ENCODE assay signal across 1 cellular context in genomic region chr16:75244225-75244792, GRCh38.
A peak's percentile ranks its signal among the peaks of the same experiment; 100 is the strongest.
TF ChIP-seq lines count a peak whose summit lies in the region.

No MANE protein-coding gene starts in this region.

TF ChIP-seq in HepG2, 621 proteins besides CTCF, POLR2A, EP300 and RAD21 (continued from another document):
- TF ChIP-seq ZNF687 (CRISPR knock-in tag; IDR thresholded peaks at IDR 0.05) (no peak), ZNF879 (CRISPR knock-in tag; IDR thresholded peaks at IDR 0.05) (no peak), ZNF10 (CRISPR knock-in tag; IDR thresholded peaks at IDR 0.05; ENCODE audit: borderline replicate concordance, low read depth) (0 out of 2 replicates have a peak, but pooled peaks have one; percentile 66), TMF1 (CRISPR knock-in tag; IDR thresholded peaks at IDR 0.05; ENCODE audit: low read depth) (no peak), ELF1 (CRISPR knock-in tag; IDR thresholded peaks at IDR 0.05) (peak; percentile 37; the same call in 1 of the 2 replicates), ZC3H4 (CRISPR knock-in tag; IDR thresholded peaks at IDR 0.05; ENCODE audit: borderline replicate concordance) (peak; percentile 24; the same call in 1 of the 2 replicates), MTF1 (CRISPR knock-in tag; IDR thresholded peaks at IDR 0.05) (no peak), GPBP1L1 (CRISPR knock-in tag; IDR thresholded peaks at IDR 0.05) (no peak), ZNF713 (CRISPR knock-in tag; IDR thresholded peaks at IDR 0.05) (peak; percentile 85; the same call in 1 of the 2 replicates), ZNF891 (CRISPR knock-in tag; IDR thresholded peaks at IDR 0.05) (0 out of 2 replicates have a peak, but pooled peaks have one; percentile 16), MYC (CRISPR knock-in tag; IDR thresholded peaks at IDR 0.05; ENCODE audit: borderline replicate concordance) (no peak), NFATC3 (CRISPR knock-in tag; IDR thresholded peaks at IDR 0.05) (no peak), CENPT (CRISPR knock-in tag; IDR thresholded peaks at IDR 0.05; ENCODE audit: low read depth) (no peak), MTERF4 (CRISPR knock-in tag; IDR thresholded peaks at IDR 0.05) (0 out of 2 replicates have a peak, but pooled peaks have one; percentile 5), POGZ (CRISPR knock-in tag; IDR thresholded peaks at IDR 0.05) (no peak), RAD51 (IDR thresholded peaks at IDR 0.05; ENCODE audit: borderline replicate concordance) (no peak)
